8 cellular contexts compared by ENCODE assay signal in the genomic region with DNA sequence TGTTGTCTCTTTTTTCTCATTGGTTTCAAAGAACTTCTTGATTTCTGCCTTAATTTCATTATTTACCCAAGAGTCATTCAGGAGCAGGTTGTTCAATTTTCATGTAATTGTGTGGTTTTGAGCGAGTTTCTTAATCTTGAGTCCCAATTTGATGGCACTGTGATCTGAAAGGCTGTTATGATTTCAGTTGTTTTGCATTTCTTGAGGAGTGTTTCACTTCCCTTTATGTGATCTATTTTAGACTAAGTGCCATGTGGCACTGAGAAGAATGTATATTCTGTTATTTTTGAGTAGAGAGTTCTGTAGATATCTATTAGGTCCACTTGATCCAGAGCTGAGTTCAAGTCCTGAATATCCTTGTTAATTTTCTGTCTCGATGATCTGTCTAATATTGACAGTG.
A peak's percentile ranks its signal among the peaks of the same experiment; 100 is the strongest.
DNase-seq lines count a peak whose midpoint lies in the region; ATAC-seq and TF ChIP-seq lines count a peak whose summit lies in the region.
"Not testable (repeated sequence)": the region's sequence is repeated elsewhere in the genome, so short reads cannot be mapped to it uniquely, and the experiment has no call there.

No MANE protein-coding gene starts in this region.

- H3K9me3 ChIP-seq in BLaER1 treated with 17β-estradiol and CSF1 and Interleukin-3, amounts not matched to agents 10 nM and 100 nM (replicated peaks in 1 of 11), result peaks cover 68 to 85% (median 75%) of the 10 kb centered on the region in 11 experiments

- not testable (repeated sequence) for H3K36me3 ChIP-seq in BLaER1 treated with 17β-estradiol and CSF1 and Interleukin-3, amounts not matched to agents 10 nM and 100 nM; KMS-11 (ENCODE audit: insufficient read depth)

- H3K9ac ChIP-seq in BLaER1 treated with 17β-estradiol and CSF1 and Interleukin-3, amounts not matched to agents 10 nM and 100 nM, result peak overlapping the region in 6 of 11 experiments; percentile 37 to 54 (median 39); a peak in 8 of 22 replicates
- H3K9ac ChIP-seq in KMS-11, result peak overlapping the region; percentile 16; the same call in 1 of the 2 replicates

- peak overlapping the region; percentile 12 to 50 (median 32); a peak in 16 of 22 replicates for H3K4me2 ChIP-seq in BLaER1 treated with 17β-estradiol and CSF1 and Interleukin-3, amounts not matched to agents 10 nM and 100 nM
- peak overlapping the region; percentile 63 for H3K4me2 ChIP-seq in KMS-11

- not testable (repeated sequence) for H3K4me3 ChIP-seq in BLaER1 treated with 17β-estradiol and CSF1 and Interleukin-3, amounts not matched to agents 10 nM and 100 nM; KMS-11 (IDR thresholded peaks at IDR 0.05; ENCODE audit: insufficient read depth, low read depth, low read length)

- not testable (repeated sequence) for TF ChIP-seq CTCF in KMS-11 (conservative IDR thresholded peaks at IDR 0.05; ENCODE audit: low read depth, low read length)

- H3K27ac ChIP-seq in BLaER1 treated with 17β-estradiol and CSF1 and Interleukin-3, amounts not matched to agents 10 nM and 100 nM, result peak overlapping the region in 10 of 11 experiments; percentile 12 to 83 (median 71); a peak in 19 of 22 replicates
- peak overlapping the region; percentile 42 for H3K27ac ChIP-seq in KMS-11

- H4K20me1 ChIP-seq in BLaER1 treated with 17β-estradiol and CSF1 and Interleukin-3, amounts not matched to agents 10 nM and 100 nM; KMS-11 (ENCODE audit: insufficient read depth): not testable (repeated sequence)

- H3K4me1 ChIP-seq in BLaER1 treated with 17β-estradiol and CSF1 and Interleukin-3, amounts not matched to agents 10 nM and 100 nM, result peaks cover 0 to 22% (median 16%) of the 10 kb centered on the region in 10 experiments; a peak in 15 of 20 replicates
- H3K4me1 ChIP-seq in KMS-11 (ENCODE audit: low read depth, poor library complexity, severe bottlenecking), result peaks cover 28% of the 10 kb centered on the region

- not testable (repeated sequence) for H3K79me2 ChIP-seq in KMS-11 (ENCODE audit: insufficient read depth, low read depth)

- ATAC-seq in GM18867 (IDR thresholded peaks at IDR 0.05; ENCODE audit: unreplicated experiment), result peak; percentile 100
- ATAC-seq in GM19452 (IDR thresholded peaks at IDR 0.05; ENCODE audit: unreplicated experiment), result peak; percentile 97
- peak; percentile 99 for ATAC-seq in GM21717 (IDR thresholded peaks at IDR 0.05; ENCODE audit: unreplicated experiment)
- peak; percentile 81 for ATAC-seq in HG02885 (IDR thresholded peaks at IDR 0.05; ENCODE audit: poor library complexity, unreplicated experiment)
- ATAC-seq in HG03196 (IDR thresholded peaks at IDR 0.05; ENCODE audit: unreplicated experiment), result peak; percentile 87

- DNase-seq in RPMI8226, result peak; percentile 62

- H2AFZ ChIP-seq in KMS-11 (ENCODE audit: low read depth), result peak overlapping the region; percentile 42

- peaks cover 25 to 89% (median 47%) of the 10 kb centered on the region in 11 experiments for H3K27me3 ChIP-seq in BLaER1 treated with 17β-estradiol and CSF1 and Interleukin-3, amounts not matched to agents 10 nM and 100 nM
- not testable (repeated sequence) for H3K27me3 ChIP-seq in KMS-11 (ENCODE audit: insufficient read depth, low read depth)
